1 cellular context compared by ENCODE assay signal in genomic region chr7:12434012-12434642, GRCh38.
TF ChIP-seq lines count a peak whose summit lies in the region.

No MANE protein-coding gene starts in this region.

TF ChIP-seq in GM23338, 12 proteins besides CTCF, POLR2A, EP300 and RAD21 (continued from another document):
- TF ChIP-seq ZNF462 (CRISPR knock-in tag; IDR thresholded peaks at IDR 0.05) = no peak
